1 cellular context compared by ENCODE assay signal in genomic region chr12:120993496-120993895, GRCh38.
TF ChIP-seq lines count a peak whose summit lies in the region.

No MANE protein-coding gene starts in this region.

TF ChIP-seq in K562, 482 proteins besides CTCF, POLR2A, EP300 and RAD21:
- no peak for TF ChIP-seq ZNF324 (CRISPR knock-in tag; IDR thresholded peaks at IDR 0.05)
- TF ChIP-seq, protein P1, sequence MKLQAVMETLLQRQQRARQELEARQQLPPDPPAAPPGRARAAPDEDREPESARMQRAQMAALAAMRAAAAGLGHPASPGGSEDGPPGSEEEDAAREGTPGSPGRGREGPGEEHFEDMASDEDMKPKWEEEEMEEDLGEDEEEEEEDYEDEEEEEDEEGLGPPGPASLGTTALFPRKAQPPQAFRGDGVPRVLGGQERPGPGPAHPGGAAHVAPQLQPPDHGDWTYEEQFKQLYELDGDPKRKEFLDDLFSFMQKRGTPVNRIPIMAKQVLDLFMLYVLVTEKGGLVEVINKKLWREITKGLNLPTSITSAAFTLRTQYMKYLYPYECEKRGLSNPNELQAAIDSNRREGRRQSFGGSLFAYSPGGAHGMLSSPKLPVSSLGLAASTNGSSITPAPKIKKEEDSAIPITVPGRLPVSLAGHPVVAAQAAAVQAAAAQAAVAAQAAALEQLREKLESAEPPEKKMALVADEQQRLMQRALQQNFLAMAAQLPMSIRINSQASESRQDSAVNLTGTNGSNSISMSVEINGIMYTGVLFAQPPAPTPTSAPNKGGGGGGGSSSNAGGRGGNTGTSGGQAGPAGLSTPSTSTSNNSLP (IDR thresholded peaks at IDR 0.05; ENCODE audit: borderline replicate concordance, low read depth, low read length) = no peak
- TF ChIP-seq ZBTB1 (CRISPR knock-in tag; IDR thresholded peaks at IDR 0.05; ENCODE audit: borderline replicate concordance, low read depth) = no peak
- no peak for TF ChIP-seq ZNF318 (IDR thresholded peaks at IDR 0.05; ENCODE audit: borderline replicate concordance in 1 of 2, low read depth in 1 of 2)
- TF ChIP-seq HNRNPH1 (optimal IDR thresholded peaks at IDR 0.05; ENCODE audit: low read depth, low read length) = no peak
- TF ChIP-seq HDAC2 (IDR thresholded peaks at IDR 0.05) = no peak
- TF ChIP-seq POLR2AphosphoS2 (IDR thresholded peaks at IDR 0.05; ENCODE audit: low read length) = no peak
- TF ChIP-seq, protein P2, sequence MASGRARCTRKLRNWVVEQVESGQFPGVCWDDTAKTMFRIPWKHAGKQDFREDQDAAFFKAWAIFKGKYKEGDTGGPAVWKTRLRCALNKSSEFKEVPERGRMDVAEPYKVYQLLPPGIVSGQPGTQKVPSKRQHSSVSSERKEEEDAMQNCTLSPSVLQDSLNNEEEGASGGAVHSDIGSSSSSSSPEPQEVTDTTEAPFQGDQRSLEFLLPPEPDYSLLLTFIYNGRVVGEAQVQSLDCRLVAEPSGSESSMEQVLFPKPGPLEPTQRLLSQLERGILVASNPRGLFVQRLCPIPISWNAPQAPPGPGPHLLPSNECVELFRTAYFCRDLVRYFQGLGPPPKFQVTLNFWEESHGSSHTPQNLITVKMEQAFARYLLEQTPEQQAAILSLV (tag; IDR thresholded peaks at IDR 0.05) = no peak
